ENCODE assay signal across 7 cellular contexts in the genomic region with DNA sequence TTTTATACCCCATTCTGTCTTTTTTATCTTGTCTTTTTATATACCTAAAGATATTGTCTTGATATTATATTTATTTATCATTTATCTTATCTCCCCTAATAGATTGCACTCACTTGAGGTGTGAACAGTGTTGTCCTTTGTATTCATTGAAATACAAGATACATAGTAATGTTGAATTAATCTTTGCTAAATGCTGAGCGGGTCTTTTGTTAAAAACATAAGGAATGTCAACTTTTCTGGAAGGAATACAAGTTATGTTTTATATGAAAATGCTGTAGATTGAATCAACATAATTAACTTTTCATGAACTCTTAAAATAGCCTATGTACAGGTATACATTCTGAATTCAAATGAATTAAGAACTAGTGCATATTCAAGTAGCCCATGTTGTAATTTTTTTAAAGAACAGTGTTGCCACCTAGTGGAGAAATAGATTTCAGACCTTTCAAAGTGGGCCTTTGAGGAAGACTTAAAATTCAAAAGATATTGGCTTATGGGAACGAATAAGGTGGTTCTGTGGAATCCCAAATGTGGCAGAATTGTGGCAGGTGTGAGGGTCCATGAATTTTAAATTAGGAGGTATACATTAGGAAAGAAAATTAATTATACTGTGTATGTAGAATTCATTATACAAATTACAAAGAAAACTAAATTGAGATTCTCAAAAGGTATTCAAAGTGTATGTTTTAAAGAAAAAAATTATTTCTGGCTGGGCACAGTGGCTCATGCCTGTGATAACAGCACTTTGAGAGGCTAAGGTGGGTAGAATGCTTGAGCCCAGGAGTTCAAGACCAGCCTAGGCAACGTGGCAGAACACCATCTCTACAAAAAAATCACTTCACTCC. TPM values are rescaled to one million over a fixed set of nuclear protein-coding genes. Genes with fewer than 3 reads are reported as not detected.
DNase-seq lines count a peak whose midpoint lies in the region; ATAC-seq and TF ChIP-seq lines count a peak whose summit lies in the region.

No MANE protein-coding gene starts in this region.

- no peaks in the 10 kb centered on the region for H3K27me3 Mint-ChIP-seq in effector memory CD8-positive, alpha-beta T cell
- H3K27me3 Mint-ChIP-seq in naive thymus-derived CD8-positive, alpha-beta T cell: no peaks in the 10 kb centered on the region

- no peak overlapping the region for H3K4me3 Mint-ChIP-seq in effector memory CD8-positive, alpha-beta T cell
- H3K4me3 Mint-ChIP-seq in naive thymus-derived CD8-positive, alpha-beta T cell: no peak overlapping the region

- POLR2A ChIA-PET in Panc1 (lab: Charles Lee): no interaction called here
- POLR2A ChIA-PET in naive thymus-derived CD8-positive, alpha-beta T cell (lab: Charles Lee): no interaction called here

- H3K4me1 ChIP-seq in Panc1 (ENCODE audit: control insufficient read depth, insufficient read depth, low read length): no peaks in the 10 kb centered on the region

- no peaks in the 10 kb centered on the region for H3K4me1 Mint-ChIP-seq in effector memory CD8-positive, alpha-beta T cell (ENCODE audit: low read depth in 2 of 2)
- H3K4me1 Mint-ChIP-seq in naive thymus-derived CD8-positive, alpha-beta T cell: no peaks in the 10 kb centered on the region

- H3K4me3 ChIP-seq in Panc1 (ENCODE audit: low read depth in 2 of 2, low read length in 2 of 2): no peak overlapping the region

- in situ Hi-C loops in Panc1 (cut with HindIII; ENCODE audit: low pct_unique_long_range_greater_than_20kb, low sequenced_read_pairs): no loop called here

- TF ChIP-seq CTCF in Panc1 (IDR thresholded peaks at IDR 0.05): peak; percentile 65

- H3K27me3 ChIP-seq in Panc1 (ENCODE audit: control insufficient read depth, insufficient read depth, low read length): no peaks in the 10 kb centered on the region

- DNase-seq in ELF-1 (ENCODE audit: low read depth, low spot score) (peak; percentile 12), Kasumi-1 (lab: John Stamatoyannopoulos, UW) (peak; percentile 67 to 72), Panc1 (ENCODE audit: low read depth, low spot score) (no peak), COLO668 (lab: John Stamatoyannopoulos, UW; ENCODE audit: unreplicated experiment) (no peak)
- DNase-seq in effector memory CD8-positive, alpha-beta T cell: peak in 2 of 3 experiments; percentile 20 to 33
- peak in 4 of 10 donors; percentile 8 to 59 (median 48) for DNase-seq in naive thymus-derived CD8-positive, alpha-beta T cell
- no peak for DNase-seq in stimulated activated naive CD8-positive, alpha-beta T cell treated with anti-CD3 and anti-CD28 coated beads, Interleukin-15, Interleukin-2, amounts not matched to agents 100 U/mL and 50 U/mL, for 24 hours

- intact Hi-C loops in Panc1 (cut with micrococcal nuclease; ENCODE audit: unreplicated experiment): no loop called here

- no peak overlapping the region for H3K27ac ChIP-seq in Panc1 (ENCODE audit: low read length)

- H3K36me3 ChIP-seq in Panc1 (ENCODE audit: control insufficient read depth, insufficient read depth, low read length): no peaks in the 10 kb centered on the region

- no peak overlapping the region for H3K27ac Mint-ChIP-seq in effector memory CD8-positive, alpha-beta T cell
- H3K27ac Mint-ChIP-seq in naive thymus-derived CD8-positive, alpha-beta T cell: no peak overlapping the region

- no TSS peak for BruUV-seq in Panc1 (replicated peaks; lab: Mats Ljungman, UMichigan)

- peak; percentile 72; the same call in 1 of the 2 replicates for ATAC-seq in Panc1
- peak; percentile 49 for ATAC-seq in effector memory CD8-positive, alpha-beta T cell (replicated peaks)
- peak; percentile 46 to 63 for ATAC-seq in naive thymus-derived CD8-positive, alpha-beta T cell
- no peak for ATAC-seq in stimulated activated naive CD8-positive, alpha-beta T cell treated with anti-CD3 and anti-CD28 coated beads, Interleukin-15, Interleukin-2, amounts not matched to agents 100 U/mL and 50 U/mL, for 24 hours

- H3K9me3 ChIP-seq in Panc1 (ENCODE audit: control insufficient read depth, insufficient read depth, low read depth, low read length): no peaks in the 10 kb centered on the region

- no peaks in the 10 kb centered on the region for H3K36me3 Mint-ChIP-seq in effector memory CD8-positive, alpha-beta T cell (ENCODE audit: insufficient read depth)
- peaks cover 0 to 4% (median 1%) of the 10 kb centered on the region in 3 donors for H3K36me3 Mint-ChIP-seq in naive thymus-derived CD8-positive, alpha-beta T cell

- H3K9me3 Mint-ChIP-seq in effector memory CD8-positive, alpha-beta T cell: no peaks in the 10 kb centered on the region
- H3K9me3 Mint-ChIP-seq in naive thymus-derived CD8-positive, alpha-beta T cell: no peaks in the 10 kb centered on the region

- CTCF ChIA-PET in Panc1 (lab: Charles Lee): interaction anchor here (0.6 to 0.7 kb wide), 2 partner anchors 306 to 308 kb away, joined by 3 read pairs; no protein-coding TSS in a partner anchor

RNA-seq across cellular contexts. Expression of gene BBOF1, which starts 19.1 kb away (rescaled TPM):
- 1.9 TPM for total RNA-seq in Panc1 (2021; ENCODE audit: unreplicated experiment)
- 1.8 TPM for polyA plus RNA-seq in Panc1 (2012; ENCODE audit: insufficient read length)
- 1 to 10 TPM; 3.0 to 4.4 TPM for total RNA-seq in naive thymus-derived CD8-positive, alpha-beta T cell
- 1 to 10 TPM; 3.8 to 9.4 (median 3.8) TPM for polyA plus RNA-seq in naive thymus-derived CD8-positive, alpha-beta T cell

RNA-seq across cellular contexts. Expression of gene ENTPD5, which starts 19.1 kb away (rescaled TPM):
- 13.0 TPM for total RNA-seq in Panc1 (2021; ENCODE audit: unreplicated experiment)
- 9.8 TPM for polyA plus RNA-seq in Panc1 (2012; ENCODE audit: insufficient read length)
- 10 to 100 TPM; 16.2 to 18.6 TPM for total RNA-seq in naive thymus-derived CD8-positive, alpha-beta T cell
- polyA plus RNA-seq in naive thymus-derived CD8-positive, alpha-beta T cell: 1 to 10 TPM; 5.1 to 5.8 (median 5.3) TPM

RNA-seq across cellular contexts. Expression of gene ALDH6A1, which starts 46.0 kb away (rescaled TPM):
- 2.1 TPM for total RNA-seq in Panc1 (2021; ENCODE audit: unreplicated experiment)
- polyA plus RNA-seq in Panc1 (2012; ENCODE audit: insufficient read length): 1.5 TPM
- total RNA-seq in naive thymus-derived CD8-positive, alpha-beta T cell: 10 to 100 TPM; 19.1 to 19.3 TPM
- 10 to 100 TPM; 18.9 to 28.6 (median 23.1) TPM for polyA plus RNA-seq in naive thymus-derived CD8-positive, alpha-beta T cell

RNA-seq across cellular contexts. Expression of gene LIN52, which starts 46.5 kb away (rescaled TPM):
- total RNA-seq in Panc1 (2021; ENCODE audit: unreplicated experiment): 6.7 TPM
- 3.8 TPM for polyA plus RNA-seq in Panc1 (2012; ENCODE audit: insufficient read length)
- total RNA-seq in naive thymus-derived CD8-positive, alpha-beta T cell: 10 to 100 TPM in 1 of 2 experiments, 1 to 10 TPM in 1; 9.6 to 11.1 TPM
- 10 to 100 TPM in 2 of 3 donors, 1 to 10 TPM in 1; 9.5 to 16.1 (median 13.6) TPM for polyA plus RNA-seq in naive thymus-derived CD8-positive, alpha-beta T cell

Comparison
In these comparisons a context has a peak if more than half of its experiments do, and no peak if none do; other contexts are left out.
1. DNase-seq: peak in ELF-1 (single experiment), Kasumi-1 (2 of 2) and effector memory CD8-positive, alpha-beta T cell (2 of 3); none in Panc1 (single experiment), COLO668 (single experiment) and stimulated activated naive CD8-positive, alpha-beta T cell treated with anti-CD3 and anti-CD28 coated beads, Interleukin-15, Interleukin-2, amounts not matched to agents 100 U/mL and 50 U/mL, for 24 hours (single experiment).